In genomic region chr7:133301444-133301843, GRCh38 we compare ENCODE assay signal across 19 cellular contexts. TPM values are rescaled to one million over a fixed set of nuclear protein-coding genes. Genes with fewer than 3 reads are reported as not detected.
DNase-seq lines count a peak whose midpoint lies in the region; FAIRE-seq and TF ChIP-seq lines count a peak whose summit lies in the region.
"Had no signal": no experiment of that assay in that cellular context is flagged by ENCODE, and none has a peak within 500 bp of the region (broad histone marks: within the 10 kb centered on the region; RNA-seq: fewer than 3 reads in every experiment).

No MANE protein-coding gene starts in this region.

- H3K4me3 ChIP-seq in cardiac fibroblast (replicated peaks in 1 of 2; ENCODE audit: low read depth in 2 of 2, low read length in 2 of 2) (no peak overlapping the region), fibroblast of pulmonary artery (replicated peaks; ENCODE audit: low read depth, low read length) (no peak overlapping the region)

- no peak for TF ChIP-seq CTCF in cardiac fibroblast (IDR thresholded peaks at IDR 0.05; ENCODE audit: low read depth, low read length)
- TF ChIP-seq CTCF in fibroblast of pulmonary artery (IDR thresholded peaks at IDR 0.05; ENCODE audit: low read length, missing control alignments): no peak

- FAIRE-seq in A204.1 (lab: Jason Lieb, UNC): peak; percentile 3
- no peak for FAIRE-seq in GM12892 (lab: Jason Lieb, UNC)
- no peak for FAIRE-seq in urothelium cell line (lab: Jason Lieb, UNC)
- FAIRE-seq: G401.6, H54 had no signal

- TF ChIP-seq POLR2A in GM12892 (IDR thresholded peaks at IDR 0.05; ENCODE audit: low read depth, low read length): no peak

- peak; percentile 14 for DNase-seq in NCI-H69 (lab: John Stamatoyannopoulos, UW)
- peak; percentile 28 to 36 for DNase-seq in cardiac fibroblast (ENCODE audit: low read depth in 2 of 2)
- peak; percentile 26 for DNase-seq in fibroblast of pulmonary artery (ENCODE audit: low read depth)
- DNase-seq in DMS53 (lab: John Stamatoyannopoulos, UW): no peak
- no peak for DNase-seq in GM12892 (ENCODE audit: insufficient read length)
- no peak for DNase-seq in activated CD4-positive, alpha-beta T cell treated with anti-CD3 and anti-CD28 coated beads for 48 hours
- DNase-seq in urothelium cell line (ENCODE audit: low spot score): no peak
- DNase-seq: CD4-positive, CD25-positive, alpha-beta regulatory T cell; DMS79 treated with DMSO at 0.1 percent for 48 hours; Karpas-422; NCI-H1105 treated with DMSO at 0.1 percent for 48 hours; NCI-H187 treated with DMSO at 0.1 percent for 48 hours; NCI-H2171; NCI-H446 treated with DMSO at 0.1 percent for 48 hours; NCI-H774; SIG-M5 had no signal

RNA-seq across cellular contexts. Expression of gene EXOC4, which starts 48.6 kb away (rescaled TPM):
- 26.7 TPM for polyA plus RNA-seq in GM12892 (2012; ENCODE audit: missing spikeins)

Comparison
In these comparisons a context has a peak if more than half of its experiments do, and no peak if none do; other contexts are left out.
1. DNase-seq: peak in NCI-H69 (single experiment), cardiac fibroblast (2 of 2) and fibroblast of pulmonary artery (single experiment); none in DMS53 (single experiment), GM12892 (single experiment), activated CD4-positive, alpha-beta T cell treated with anti-CD3 and anti-CD28 coated beads for 48 hours (single experiment) and urothelium cell line (single experiment).